In genomic region chr7:75878312-75878768, GRCh38 we compare ENCODE assay signal across 8 cellular contexts. TPM values are rescaled to one million over a fixed set of nuclear protein-coding genes. Genes with fewer than 3 reads are reported as not detected.
DNase-seq lines count a peak whose midpoint lies in the region; ATAC-seq and TF ChIP-seq lines count a peak whose summit lies in the region.

No MANE protein-coding gene starts in this region.

- H4K20me1 ChIP-seq in KMS-11 (ENCODE audit: insufficient read depth), result no peaks in the 10 kb centered on the region
- no peaks in the 10 kb centered on the region for H4K20me1 ChIP-seq in neural cell (ENCODE audit: insufficient read depth)

- TF ChIP-seq RAD21 in neural cell (conservative IDR thresholded peaks at IDR 0.05), result no peak

- no peak for DNase-seq in CD4-positive, CD25-positive, alpha-beta regulatory T cell
- DNase-seq in RKO (ENCODE audit: low spot score), result no peak
- no peak for DNase-seq in stimulated activated naive CD4-positive, alpha-beta T cell (lab: John Stamatoyannopoulos, UW)
- DNase-seq in HuH-7.5 (ENCODE audit: low spot score), result no peak

- H3K79me2 ChIP-seq in KMS-11 (ENCODE audit: insufficient read depth, low read depth) (peaks cover 21% of the 10 kb centered on the region), neural cell (replicated peaks; ENCODE audit: insufficient read depth, low read length) (peaks cover 31% of the 10 kb centered on the region)

- no peak for TF ChIP-seq EP300 in neural cell (conservative IDR thresholded peaks at IDR 0.05; ENCODE audit: poor library complexity, severe bottlenecking)

- peaks cover 29% of the 10 kb centered on the region for H3K4me1 ChIP-seq in CD4-positive, CD25-positive, alpha-beta regulatory T cell (ENCODE audit: control insufficient read depth, insufficient read depth, low read length, poor library complexity, severe bottlenecking)
- peaks cover 61% of the 10 kb centered on the region for H3K4me1 ChIP-seq in KMS-11 (ENCODE audit: low read depth, poor library complexity, severe bottlenecking)

- H3K27me3 ChIP-seq in CD4-positive, CD25-positive, alpha-beta regulatory T cell (ENCODE audit: control insufficient read depth, insufficient read depth, low read length), result no peaks in the 10 kb centered on the region
- H3K27me3 ChIP-seq in KMS-11 (ENCODE audit: insufficient read depth, low read depth) (no peaks in the 10 kb centered on the region), neural cell (ENCODE audit: insufficient read depth, low read depth, low read length) (no peaks in the 10 kb centered on the region)

- H3F3A ChIP-seq in neural cell (ENCODE audit: insufficient read depth, low read length, poor library complexity, severe bottlenecking), result no peaks in the 10 kb centered on the region

- TF ChIP-seq CTCF in KMS-11 (conservative IDR thresholded peaks at IDR 0.05; ENCODE audit: low read depth, low read length), result no peak
- no peak for TF ChIP-seq CTCF in neural cell (IDR thresholded peaks at IDR 0.05; ENCODE audit: poor library complexity, severe bottlenecking)

- H3K9me3 ChIP-seq in CD4-positive, CD25-positive, alpha-beta regulatory T cell (ENCODE audit: control insufficient read depth in 2 of 2, low read length in 2 of 2), result no peaks in the 10 kb centered on the region
- no peaks in the 10 kb centered on the region for H3K9me3 ChIP-seq in neural cell (ENCODE audit: low read length)

- H3K27ac ChIP-seq in CD4-positive, CD25-positive, alpha-beta regulatory T cell (ENCODE audit: insufficient read depth, low read length, poor library complexity, severe bottlenecking), result peak overlapping the region; percentile 95
- peak overlapping the region; percentile 30; the same call in 1 of the 2 replicates for H3K27ac ChIP-seq in KMS-11
- peak overlapping the region; percentile 77 for H3K27ac ChIP-seq in neural cell (ENCODE audit: low read length)

- no peak overlapping the region; the same call in 1 of the 2 replicates for H3K9ac ChIP-seq in KMS-11
- H3K9ac ChIP-seq in neural cell (ENCODE audit: low read length), result peak overlapping the region; percentile 57

- peaks cover 24% of the 10 kb centered on the region for H3K36me3 ChIP-seq in CD4-positive, CD25-positive, alpha-beta regulatory T cell (ENCODE audit: control insufficient read depth, insufficient read depth, low read length)
- H3K36me3 ChIP-seq in KMS-11 (ENCODE audit: insufficient read depth) (peaks cover 13% of the 10 kb centered on the region; the same call in 1 of the 2 replicates), neural cell (ENCODE audit: insufficient read depth, low read length) (peaks cover 5% of the 10 kb centered on the region)

- peak overlapping the region; percentile 59 for H3K4me2 ChIP-seq in KMS-11
- H3K4me2 ChIP-seq in neural cell (ENCODE audit: low read length), result peak overlapping the region; percentile 82

- H3K4me3 ChIP-seq in CD4-positive, CD25-positive, alpha-beta regulatory T cell (ENCODE audit: low read depth, low read length), result peak overlapping the region; percentile 94
- no peak overlapping the region for H3K4me3 ChIP-seq in KMS-11 (IDR thresholded peaks at IDR 0.05; ENCODE audit: insufficient read depth, low read depth, low read length)
- H3K4me3 ChIP-seq in neural cell (ENCODE audit: low read length), result peak overlapping the region; percentile 85

- H3K27ac Mint-ChIP-seq in CD4-positive, CD25-positive, alpha-beta regulatory T cell, result peak overlapping the region; percentile 98 to 99 (median 99)
- peak overlapping the region; percentile 83 for H3K27ac Mint-ChIP-seq in dendritic cell treated with granulocyte-macrophage colony-stimulating factor and Interleukin-4, amounts not matched to agents 40 ng/mL and 50 ng/mL, for 4 days

- intact Hi-C loops in dendritic cell treated with granulocyte-macrophage colony-stimulating factor and Interleukin-4, amounts not matched to agents 40 ng/mL and 50 ng/mL, for 4 days (cut with micrococcal nuclease), result loop anchor here (5.0 kb wide), 2 partner anchors 39 to 81 kb away; partner anchors contain the start of gene POR

- peak in 1 of 2 donors; percentile 25 for ATAC-seq in CD4-positive, CD25-positive, alpha-beta regulatory T cell (ENCODE audit: low read depth in 2 of 2)
- peak; percentile 21 for ATAC-seq in GM21526 (IDR thresholded peaks at IDR 0.05; ENCODE audit: low FRiP score, unreplicated experiment)

- H3K9me3 Mint-ChIP-seq in CD4-positive, CD25-positive, alpha-beta regulatory T cell, result peaks cover 0 to 4% (median 0%) of the 10 kb centered on the region in 7 donors
- no peaks in the 10 kb centered on the region for H3K9me3 Mint-ChIP-seq in dendritic cell treated with granulocyte-macrophage colony-stimulating factor and Interleukin-4, amounts not matched to agents 40 ng/mL and 50 ng/mL, for 4 days

- peak overlapping the region; percentile 69 for H2AFZ ChIP-seq in KMS-11 (ENCODE audit: low read depth)
- peak overlapping the region; percentile 98 for H2AFZ ChIP-seq in neural cell (ENCODE audit: low read depth, low read length)

- peaks cover 10% of the 10 kb centered on the region for H3K27me3 Mint-ChIP-seq in CD4-positive, CD25-positive, alpha-beta regulatory T cell
- H3K27me3 Mint-ChIP-seq in dendritic cell treated with granulocyte-macrophage colony-stimulating factor and Interleukin-4, amounts not matched to agents 40 ng/mL and 50 ng/mL, for 4 days, result no peaks in the 10 kb centered on the region

- peaks cover 21% of the 10 kb centered on the region for H3K36me3 Mint-ChIP-seq in CD4-positive, CD25-positive, alpha-beta regulatory T cell
- H3K36me3 Mint-ChIP-seq in dendritic cell treated with granulocyte-macrophage colony-stimulating factor and Interleukin-4, amounts not matched to agents 40 ng/mL and 50 ng/mL, for 4 days (ENCODE audit: low read depth), result peaks cover 42% of the 10 kb centered on the region

- H3K4me1 Mint-ChIP-seq in CD4-positive, CD25-positive, alpha-beta regulatory T cell, result peaks cover 6 to 47% (median 29%) of the 10 kb centered on the region in 4 donors
- H3K4me1 Mint-ChIP-seq in dendritic cell treated with granulocyte-macrophage colony-stimulating factor and Interleukin-4, amounts not matched to agents 40 ng/mL and 50 ng/mL, for 4 days (ENCODE audit: low read depth), result peaks cover 78% of the 10 kb centered on the region

- H3K4me3 Mint-ChIP-seq in CD4-positive, CD25-positive, alpha-beta regulatory T cell, result peak overlapping the region; percentile 91 to 98 (median 98)
- peak overlapping the region; percentile 56 for H3K4me3 Mint-ChIP-seq in dendritic cell treated with granulocyte-macrophage colony-stimulating factor and Interleukin-4, amounts not matched to agents 40 ng/mL and 50 ng/mL, for 4 days

- H3K9me2 ChIP-seq in neural cell (ENCODE audit: insufficient read depth, low read length), result no peaks in the 10 kb centered on the region

TF ChIP-seq in neural cell, 6 proteins besides CTCF, POLR2A, EP300 and RAD21:
- TF ChIP-seq REST (IDR thresholded peaks at IDR 0.05; ENCODE audit: borderline replicate concordance) (no peak), TAF1 (IDR thresholded peaks at IDR 0.05; ENCODE audit: low read depth) (no peak), SMC3 (conservative IDR thresholded peaks at IDR 0.05; ENCODE audit: poor library complexity) (no peak), POLR2AphosphoS5 (IDR thresholded peaks at IDR 0.05) (no peak), MXI1 (conservative IDR thresholded peaks at IDR 0.05; ENCODE audit: poor library complexity, severe bottlenecking) (no peak), EZH2 (IDR thresholded peaks at IDR 0.05; ENCODE audit: borderline replicate concordance, insufficient read depth, low read length, poor library complexity, severe bottlenecking) (no peak)

RNA-seq across cellular contexts. Expression of gene RHBDD2, which starts 0.5 kb away (rescaled TPM):
- total RNA-seq in CD4-positive, CD25-positive, alpha-beta regulatory T cell, result 194 TPM
- 100 to 1,000 TPM; 118 to 146 (median 121) TPM for polyA plus RNA-seq in CD4-positive, CD25-positive, alpha-beta regulatory T cell
- 76.4 and 82.1 TPM in 2 replicates for polyA plus RNA-seq in neural cell
- 76.4 and 85.5 TPM in 2 replicates for polyA minus RNA-seq in neural cell

RNA-seq across cellular contexts. Expression of gene POR, which starts 36.6 kb away (rescaled TPM):
- 68.0 TPM for total RNA-seq in CD4-positive, CD25-positive, alpha-beta regulatory T cell
- polyA plus RNA-seq in CD4-positive, CD25-positive, alpha-beta regulatory T cell, result 10 to 100 TPM; 51.3 to 64.3 (median 59.7) TPM
- polyA plus RNA-seq in neural cell, result 61.2 and 90.9 TPM in 2 replicates
- polyA minus RNA-seq in neural cell, result 78.3 and 103 TPM in 2 replicates

Comparison
In these comparisons a context has a peak if more than half of its experiments do, and no peak if none do; other contexts are left out.
1. H3K27ac ChIP-seq: peak in every context shown above with its lines; median percentile 95 in CD4-positive, CD25-positive, alpha-beta regulatory T cell; 77 in neural cell; 30 in KMS-11.